Comparison of ENCODE assay signal across 20 cellular contexts in the genomic region with DNA sequence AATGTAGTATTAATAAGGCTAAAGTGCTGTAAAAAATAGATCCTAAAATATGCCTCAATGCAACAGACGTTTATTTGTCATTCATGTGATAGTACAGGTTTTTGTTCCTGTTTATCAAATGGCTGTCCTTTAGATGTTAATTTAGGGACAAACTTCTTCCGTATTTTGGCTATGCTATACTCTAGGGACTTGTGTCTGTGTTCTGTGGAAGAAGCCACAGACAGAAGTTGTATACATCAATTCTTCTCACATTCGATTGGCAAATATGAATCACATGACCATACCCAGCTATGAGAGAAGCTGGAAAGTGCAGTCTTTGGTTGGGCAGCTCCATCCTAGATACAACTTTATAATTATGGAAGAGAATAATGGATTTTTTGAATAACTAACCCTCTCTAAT.
DNase-seq lines count a peak whose midpoint lies in the region; ATAC-seq, FAIRE-seq and TF ChIP-seq lines count a peak whose summit lies in the region.
"Had no signal": no experiment of that assay in that cellular context is flagged by ENCODE, and none has a peak within 500 bp of the region (broad histone marks: within the 10 kb centered on the region; RNA-seq: fewer than 3 reads in every experiment).

No MANE protein-coding gene starts in this region.

- DNase-seq in H54 (ENCODE audit: insufficient read length, low spot score) (no peak), NAMALWA (ENCODE audit: low spot score) (peak; percentile 6), OCI-LY7 (ENCODE audit: low spot score) (no peak)
- DNase-seq in stimulated activated naive B cell treated with anti-CD40 and anti-IgM and Interleukin-4, amounts not matched to agents 10 μg/mL and 1 μg/mL and 100 μg/mL, for 72 hours: no peak
- no peak for DNase-seq in activated T-cell treated with anti-CD3 and anti-CD28 coated beads, Interleukin-2, amount 50 U/mL, for 48 hours
- DNase-seq: 8988T; C1 segment of cervical spinal cord; CD4-positive, CD25-positive, alpha-beta regulatory T cell; CD8-positive, alpha-beta memory T cell; COR-L47; DMS153; DMS79; GDM1; GM23248; HCEC 1CT had no signal

- no peaks in the 10 kb centered on the region for H4K20me1 ChIP-seq in OCI-LY7 (ENCODE audit: insufficient read depth, low read length)

- intact Hi-C loops in OCI-LY7 (cut with micrococcal nuclease; ENCODE audit: unreplicated experiment): no loop called here

- H3K36me3 ChIP-seq in OCI-LY7 (ENCODE audit: insufficient read depth, low read length): no peaks in the 10 kb centered on the region

- no peaks in the 10 kb centered on the region for H3K79me2 ChIP-seq in OCI-LY7 (ENCODE audit: insufficient read depth, low read depth, low read length)

- BruUV-seq in OCI-LY7 (replicated peaks; lab: Mats Ljungman, UMichigan): no TSS peak

- no peak overlapping the region for H3K4me3 ChIP-seq in OCI-LY7 (ENCODE audit: low read depth, low read length, poor library complexity, severe bottlenecking)
- H3K4me3 ChIP-seq: GM23248 had no signal

- no peaks in the 10 kb centered on the region for H3K9me3 ChIP-seq in OCI-LY7 (ENCODE audit: low read length)

- peaks cover 0 to 4% of the 10 kb centered on the region in 2 donors for H3K4me1 Mint-ChIP-seq in stimulated activated naive B cell treated with anti-CD40 and anti-IgM and Interleukin-4, amounts not matched to agents 10 μg/mL and 1 μg/mL and 100 μg/mL, for 72 hours
- H3K4me1 Mint-ChIP-seq: CD4-positive, CD25-positive, alpha-beta regulatory T cell; CD8-positive, alpha-beta memory T cell had no signal

- FAIRE-seq in H54 (lab: Jason Lieb, UNC): peak; percentile 43
- FAIRE-seq: GM12892, GM18507 had no signal

- no peak overlapping the region for H3K4me3 Mint-ChIP-seq in stimulated activated naive B cell treated with anti-CD40 and anti-IgM and Interleukin-4, amounts not matched to agents 10 μg/mL and 1 μg/mL and 100 μg/mL, for 72 hours
- H3K4me3 Mint-ChIP-seq: CD4-positive, CD25-positive, alpha-beta regulatory T cell; CD8-positive, alpha-beta memory T cell had no signal

- H3K4me1 ChIP-seq in OCI-LY7 (ENCODE audit: insufficient read depth, low read length, poor library complexity, severe bottlenecking): no peaks in the 10 kb centered on the region

- POLR2A ChIA-PET in OCI-LY7 (lab: Charles Lee): no interaction called here

- no peaks in the 10 kb centered on the region for H3K36me3 Mint-ChIP-seq in stimulated activated naive B cell treated with anti-CD40 and anti-IgM and Interleukin-4, amounts not matched to agents 10 μg/mL and 1 μg/mL and 100 μg/mL, for 72 hours
- H3K36me3 Mint-ChIP-seq: CD4-positive, CD25-positive, alpha-beta regulatory T cell; CD8-positive, alpha-beta memory T cell had no signal

- TF ChIP-seq POLR2A in H54 (IDR thresholded peaks at IDR 0.05; ENCODE audit: low read depth, low read length): no peak

- H3K27ac Mint-ChIP-seq in stimulated activated naive B cell treated with anti-CD40 and anti-IgM and Interleukin-4, amounts not matched to agents 10 μg/mL and 1 μg/mL and 100 μg/mL, for 72 hours: no peak overlapping the region
- H3K27ac Mint-ChIP-seq: CD4-positive, CD25-positive, alpha-beta regulatory T cell; CD8-positive, alpha-beta memory T cell had no signal

- no peak overlapping the region for H3K4me2 ChIP-seq in OCI-LY7 (ENCODE audit: low read length)
- H3K4me2 ChIP-seq: KMS-11 had no signal

- ATAC-seq in stimulated activated naive B cell treated with anti-CD40 and anti-IgM and Interleukin-4, amounts not matched to agents 10 μg/mL and 1 μg/mL and 100 μg/mL, for 72 hours (replicated peaks): peak; percentile 80 to 87
- ATAC-seq in HG02870 (IDR thresholded peaks at IDR 0.05; ENCODE audit: unreplicated experiment): no peak

- H3K9me3 Mint-ChIP-seq in stimulated activated naive B cell treated with anti-CD40 and anti-IgM and Interleukin-4, amounts not matched to agents 10 μg/mL and 1 μg/mL and 100 μg/mL, for 72 hours: no peaks in the 10 kb centered on the region
- H3K9me3 Mint-ChIP-seq: CD8-positive, alpha-beta memory T cell had no signal

- TF ChIP-seq CTCF in 22Rv1 (IDR thresholded peaks at IDR 0.05) (no peak), OCI-LY7 (conservative IDR thresholded peaks at IDR 0.05; ENCODE audit: low read length) (no peak)

- H3K27ac ChIP-seq in 22Rv1 (peak overlapping the region; percentile 78; the same call in 1 of the 2 replicates), OCI-LY7 (ENCODE audit: low read depth, low read length, poor library complexity, severe bottlenecking) (no peak overlapping the region)
- H3K27ac ChIP-seq: GM23248, KMS-11 had no signal

- CTCF ChIA-PET in OCI-LY7 (lab: Charles Lee; ENCODE audit: unreplicated experiment): no interaction called here

- H2AFZ ChIP-seq in OCI-LY7 (ENCODE audit: low read length): no peak overlapping the region
- H2AFZ ChIP-seq: GM23248 had no signal

- no peaks in the 10 kb centered on the region for H3K27me3 Mint-ChIP-seq in stimulated activated naive B cell treated with anti-CD40 and anti-IgM and Interleukin-4, amounts not matched to agents 10 μg/mL and 1 μg/mL and 100 μg/mL, for 72 hours
- H3K27me3 Mint-ChIP-seq: CD8-positive, alpha-beta memory T cell had no signal

- no peaks in the 10 kb centered on the region for H3K9me2 ChIP-seq in OCI-LY7 (ENCODE audit: insufficient read depth, low read length)
